27 cellular contexts compared by ENCODE assay signal in the genomic region with DNA sequence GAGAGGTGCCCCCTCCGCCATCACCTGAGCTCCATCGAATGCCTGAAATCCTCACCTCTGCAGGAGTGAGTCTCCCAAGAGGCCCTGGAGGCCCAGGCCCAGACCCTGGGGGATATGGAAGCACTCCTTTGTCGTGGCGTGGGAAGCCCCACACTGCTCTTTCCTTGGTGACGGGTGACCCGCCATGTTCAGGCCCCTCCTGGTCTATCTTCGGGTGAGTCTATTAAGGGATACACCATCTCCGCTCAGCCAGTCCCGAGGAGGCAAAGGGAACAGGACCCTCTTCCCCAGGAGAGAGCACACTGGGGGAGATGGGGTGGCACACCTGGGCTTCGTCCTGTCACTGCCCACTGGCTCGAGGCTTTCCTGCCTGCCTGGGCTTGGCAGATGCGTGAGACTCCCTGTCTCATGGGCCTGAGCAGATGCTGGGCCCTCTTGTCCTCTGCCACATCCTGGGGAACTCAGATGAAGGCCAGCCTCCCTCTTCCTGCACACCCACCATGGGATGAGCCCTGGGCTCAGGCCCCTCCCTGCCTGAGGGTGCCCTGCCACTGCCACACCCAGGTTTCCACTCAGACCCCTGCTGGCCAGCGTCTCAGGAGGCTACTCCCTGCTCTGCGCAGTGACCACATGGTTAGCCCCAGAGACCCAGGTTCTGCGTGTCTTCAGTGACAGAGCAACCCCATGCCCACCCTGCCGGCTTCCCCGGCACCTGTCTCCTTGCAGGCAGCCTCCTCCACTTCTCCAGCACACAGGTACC. TPM values are rescaled to one million over a fixed set of nuclear protein-coding genes. Genes with fewer than 3 reads are reported as not detected.
DNase-seq lines count a peak whose midpoint lies in the region; ATAC-seq and TF ChIP-seq lines count a peak whose summit lies in the region.
"Had no signal": no experiment of that assay in that cellular context is flagged by ENCODE, and none has a peak within 500 bp of the region (broad histone marks: within the 10 kb centered on the region; RNA-seq: fewer than 3 reads in every experiment).

No MANE protein-coding gene starts in this region.

- H3K9me3 Mint-ChIP-seq in activated naive CD4-positive, alpha-beta T cell treated with anti-CD3 and anti-CD28 coated beads, Interleukin-2, amount 50 U/mL, for 72 hours: no peaks in the 10 kb centered on the region
- no peaks in the 10 kb centered on the region for H3K9me3 Mint-ChIP-seq in effector memory CD8-positive, alpha-beta T cell
- H3K9me3 Mint-ChIP-seq in natural killer cell: no peaks in the 10 kb centered on the region
- H3K9me3 Mint-ChIP-seq: activated B cell treated with CpG ODN at 0.5 μM for 24 hours; activated T-cell treated with anti-CD3 and anti-CD28 coated beads, Interleukin-2, amount 50 U/mL, for 24 hours; H9; IgD-negative memory B cell; memory B cell had no signal

- intact Hi-C loops in natural killer cell (cut with micrococcal nuclease): no loop called here

- peak overlapping the region; percentile 22 to 75 for H3K27ac Mint-ChIP-seq in activated naive CD4-positive, alpha-beta T cell treated with anti-CD3 and anti-CD28 coated beads, Interleukin-2, amount 50 U/mL, for 72 hours
- peak overlapping the region; percentile 65 to 92 for H3K27ac Mint-ChIP-seq in effector memory CD8-positive, alpha-beta T cell
- peak overlapping the region in 1 of 2 donors; percentile 97 for H3K27ac Mint-ChIP-seq in natural killer cell
- H3K27ac Mint-ChIP-seq: activated B cell treated with CpG ODN at 0.5 μM for 24 hours; activated T-cell treated with anti-CD3 and anti-CD28 coated beads, Interleukin-2, amount 50 U/mL, for 24 hours; H9; memory B cell had no signal

- no peaks in the 10 kb centered on the region for H3K27me3 Mint-ChIP-seq in effector memory CD8-positive, alpha-beta T cell
- H3K27me3 Mint-ChIP-seq in natural killer cell (ENCODE audit: low read depth in 2 of 2): no peaks in the 10 kb centered on the region
- H3K27me3 Mint-ChIP-seq: activated B cell treated with CpG ODN at 0.5 μM for 24 hours; activated T-cell treated with anti-CD3 and anti-CD28 coated beads, Interleukin-2, amount 50 U/mL, for 24 hours; memory B cell had no signal

- H3K4me3 Mint-ChIP-seq in effector memory CD8-positive, alpha-beta T cell: peak overlapping the region; percentile 13 to 40
- H3K4me3 Mint-ChIP-seq in natural killer cell: peak overlapping the region; percentile 17
- H3K4me3 Mint-ChIP-seq: activated B cell treated with CpG ODN at 0.5 μM for 24 hours, H9, memory B cell had no signal

- H3K4me1 Mint-ChIP-seq in effector memory CD8-positive, alpha-beta T cell (ENCODE audit: low read depth in 2 of 2): peaks cover 47 to 54% of the 10 kb centered on the region in 2 donors
- peaks cover 28 to 63% of the 10 kb centered on the region in 2 donors for H3K4me1 Mint-ChIP-seq in natural killer cell

- TF ChIP-seq CTCF in natural killer cell (IDR thresholded peaks at IDR 0.05): no peak

- DNase-seq in activated naive CD4-positive, alpha-beta T cell treated with anti-CD3 and anti-CD28 coated beads, Interleukin-2, amount 50 U/mL, for 72 hours (ENCODE audit: low spot score in 2 of 2): no peak
- no peak for DNase-seq in activated naive CD4-positive, alpha-beta T cell treated with anti-CD3 and anti-CD28 coated beads, Interleukin-2, amount 50 U/mL, for 16 hours
- DNase-seq in effector memory CD8-positive, alpha-beta T cell: no peak
- DNase-seq in natural killer cell: no peak
- no peak for DNase-seq in NCI-H526 (lab: John Stamatoyannopoulos, UW)
- no peak for DNase-seq in HuH-7 (ENCODE audit: low spot score)
- DNase-seq: activated B cell treated with CpG ODN at 0.5 μM for 24 hours; activated naive CD4-positive, alpha-beta T cell treated with Interleukin-2 at 50 U/mL for 16 hours; activated T-cell treated with anti-CD3 and anti-CD28 coated beads, Interleukin-2, amount 50 U/mL, for 24 hours; brain microvascular endothelial cell; DMS79; effector CD8-positive, alpha-beta T cell; GDM1; H9; kidney glomerular epithelial cell; NCI-H1048; NCI-H1694 treated with DMSO at 0.1 percent for 48 hours; NCI-H524; occipital lobe; SIG-M5; small intestine; stimulated activated CD4-positive, alpha-beta T cell treated with anti-CD3 and anti-CD28 coated beads, Interleukin-1b, Interleukin-23, amount 100 ng/mL, for 48 hours; SW 1271 had no signal

- no peak for ATAC-seq in activated naive CD4-positive, alpha-beta T cell treated with anti-CD3 and anti-CD28 coated beads, Interleukin-2, amount 50 U/mL, for 72 hours
- ATAC-seq in effector memory CD8-positive, alpha-beta T cell (replicated peaks): no peak
- ATAC-seq in natural killer cell (no peak), HG02571 (IDR thresholded peaks at IDR 0.05; ENCODE audit: unreplicated experiment) (no peak)
- ATAC-seq: Panc1 had no signal

- peaks cover 8 to 18% of the 10 kb centered on the region in 2 donors for H3K36me3 Mint-ChIP-seq in activated naive CD4-positive, alpha-beta T cell treated with anti-CD3 and anti-CD28 coated beads, Interleukin-2, amount 50 U/mL, for 72 hours
- peaks cover 30% of the 10 kb centered on the region for H3K36me3 Mint-ChIP-seq in effector memory CD8-positive, alpha-beta T cell (ENCODE audit: insufficient read depth)
- no peaks in the 10 kb centered on the region for H3K36me3 Mint-ChIP-seq in natural killer cell
- H3K36me3 Mint-ChIP-seq: IgD-negative memory B cell had no signal

RNA-seq across cellular contexts. Expression of gene NPHP4, which starts 3.8 kb away (rescaled TPM):
- total RNA-seq in activated naive CD4-positive, alpha-beta T cell treated with anti-CD3 and anti-CD28 coated beads, Interleukin-2, amount 50 U/mL, for 72 hours: 10 to 100 TPM in 1 of 2 donors, 1 to 10 TPM in 1; 10.0 to 22.5 TPM
- 10 to 100 TPM in 2 of 3 donors, 1 to 10 TPM in 1; 6.3 to 14.7 (median 10.1) TPM for total RNA-seq in natural killer cell

RNA-seq across cellular contexts. Expression of gene KCNAB2, which starts 49.6 kb away (rescaled TPM):
- total RNA-seq in activated naive CD4-positive, alpha-beta T cell treated with anti-CD3 and anti-CD28 coated beads, Interleukin-2, amount 50 U/mL, for 72 hours: 100 to 1,000 TPM; 214 to 334 TPM
- total RNA-seq in natural killer cell: 100 to 1,000 TPM; 387 to 749 (median 430) TPM
